ENCODE assay signal across 10 cellular contexts in the genomic region with DNA sequence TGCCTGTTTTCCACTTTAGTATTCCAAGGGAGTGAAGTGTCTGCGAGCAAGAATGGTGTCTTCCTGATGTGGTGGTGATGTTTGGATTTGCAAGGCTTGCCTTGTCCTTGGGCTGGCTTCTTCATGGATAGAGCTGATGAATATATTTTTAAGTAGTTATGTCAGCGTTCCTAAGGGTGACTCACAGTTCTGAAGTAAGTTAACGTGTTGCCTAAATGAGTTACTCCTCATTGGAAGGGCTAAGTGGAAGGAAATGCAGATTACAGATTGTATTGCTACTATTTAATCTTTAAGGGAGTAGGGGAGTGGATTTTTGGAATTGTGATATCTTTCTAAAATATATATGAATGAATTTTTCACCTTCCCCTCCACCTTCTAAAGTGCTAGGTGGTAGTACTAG.
DNase-seq lines count a peak whose midpoint lies in the region; ATAC-seq and TF ChIP-seq lines count a peak whose summit lies in the region.
"Had no signal": no experiment of that assay in that cellular context is flagged by ENCODE, and none has a peak within 500 bp of the region (broad histone marks: within the 10 kb centered on the region; RNA-seq: fewer than 3 reads in every experiment).

No MANE protein-coding gene starts in this region.

- H3K9me3 Mint-ChIP-seq in activated CD4-positive, alpha-beta T cell treated with anti-CD3 and anti-CD28 coated beads for 36 hours (ENCODE audit: low read depth), result no peaks in the 10 kb centered on the region

- no peak overlapping the region for H2AFZ ChIP-seq in SK-N-SH (ENCODE audit: low read depth)

- TF ChIP-seq CTCF in left ventricle myocardium inferior (IDR thresholded peaks at IDR 0.05; ENCODE audit: borderline replicate concordance) (no peak), SK-N-SH (IDR thresholded peaks at IDR 0.05) (no peak), fibroblast of villous mesenchyme (IDR thresholded peaks at IDR 0.05; ENCODE audit: insufficient read depth, low read depth, low read length) (no peak)

- peaks cover 14% of the 10 kb centered on the region for H3K4me1 ChIP-seq in right cardiac atrium (ENCODE audit: control insufficient read depth, insufficient read depth, low read length)
- peaks cover 89% of the 10 kb centered on the region for H3K4me1 ChIP-seq in left ventricle myocardium inferior
- H3K4me1 ChIP-seq in SK-N-SH (ENCODE audit: control insufficient read depth in 1 of 2, insufficient read depth in 2 of 2, low read depth in 1 of 2, low read length in 1 of 2), result peaks cover 22 to 46% of the 10 kb centered on the region in 2 experiments

- 33% methylated on average over 3 of the region's 3 CpGs for WGBS in right cardiac atrium
- 32% methylated on average over 3 of the region's 3 CpGs for WGBS in SK-N-SH (ENCODE audit: low lambda C conversion rate)

- peak; percentile 17 to 70 for ATAC-seq in right cardiac atrium
- no peak for ATAC-seq in GM21529 (IDR thresholded peaks at IDR 0.05; ENCODE audit: unreplicated experiment)
- no peak for ATAC-seq in HG03354 (IDR thresholded peaks at IDR 0.05; ENCODE audit: poor library complexity, severe bottlenecking, unreplicated experiment)
- no peak for ATAC-seq in activated CD4-positive, alpha-beta T cell treated with anti-CD3 and anti-CD28 coated beads for 36 hours

- H3K27ac ChIP-seq in right cardiac atrium (ENCODE audit: low read length), result no peak overlapping the region
- no peak overlapping the region for H3K27ac ChIP-seq in left ventricle myocardium inferior (replicated peaks)
- H3K27ac ChIP-seq in SK-N-SH (ENCODE audit: low read depth in 2 of 2, low read length in 1 of 2), result no peak overlapping the region
- H3K27ac ChIP-seq: pancreas had no signal

- H3K4me3 Mint-ChIP-seq in activated CD4-positive, alpha-beta T cell treated with anti-CD3 and anti-CD28 coated beads for 36 hours, result no peak overlapping the region

- H3K27me3 Mint-ChIP-seq in activated CD4-positive, alpha-beta T cell treated with anti-CD3 and anti-CD28 coated beads for 36 hours, result no peaks in the 10 kb centered on the region

- 0 out of 2 replicates have a peak, but pooled peaks cover 2% of the 10 kb centered on the region for H3K79me2 ChIP-seq in SK-N-SH (ENCODE audit: insufficient read depth)

- no peaks in the 10 kb centered on the region for H3K9me2 ChIP-seq in SK-N-SH

- no peak for DNase-seq in right cardiac atrium
- no peak for DNase-seq in left ventricle myocardium inferior
- no peak for DNase-seq in SK-N-SH
- DNase-seq in fibroblast of villous mesenchyme (ENCODE audit: low read depth), result peak; percentile 88
- DNase-seq in SW480 (ENCODE audit: low spot score), result no peak
- DNase-seq in activated CD4-positive, alpha-beta T cell treated with anti-CD3 and anti-CD28 coated beads for 36 hours, result no peak
- DNase-seq: C1 segment of cervical spinal cord, pancreas had no signal

- H3K9ac ChIP-seq in SK-N-SH, result no peak overlapping the region

- H3K27me3 ChIP-seq in right cardiac atrium (ENCODE audit: control insufficient read depth, insufficient read depth) (no peaks in the 10 kb centered on the region), left ventricle myocardium inferior (ENCODE audit: low read depth) (no peaks in the 10 kb centered on the region), SK-N-SH (ENCODE audit: insufficient read depth) (no peaks in the 10 kb centered on the region)
- H3K27me3 ChIP-seq: pancreas had no signal

- H3F3A ChIP-seq in SK-N-SH (replicated peaks; ENCODE audit: insufficient read depth), result no peaks in the 10 kb centered on the region

- no peaks in the 10 kb centered on the region for H4K20me1 ChIP-seq in SK-N-SH (ENCODE audit: insufficient read depth)

- no peak for TF ChIP-seq EP300 in SK-N-SH (IDR thresholded peaks at IDR 0.05; ENCODE audit: borderline replicate concordance in 1 of 2, low read depth in 1 of 2, low read length in 1 of 2)

- POLR2A ChIA-PET in SK-N-SH (lab: Yijun Ruan, JAX), result no interaction called here
- POLR2A ChIA-PET in activated CD4-positive, alpha-beta T cell treated with anti-CD3 and anti-CD28 coated beads for 36 hours (lab: Charles Lee), result interaction anchor here (0.7 kb wide), 1 partner anchor 94 kb away, joined by 3 read pairs; no protein-coding TSS in a partner anchor

- H3K4me1 Mint-ChIP-seq in activated CD4-positive, alpha-beta T cell treated with anti-CD3 and anti-CD28 coated beads for 36 hours, result peaks cover 73% of the 10 kb centered on the region

- peaks cover 10% of the 10 kb centered on the region for H3K36me3 Mint-ChIP-seq in activated CD4-positive, alpha-beta T cell treated with anti-CD3 and anti-CD28 coated beads for 36 hours (ENCODE audit: low read depth)

- no peak overlapping the region for H3K4me2 ChIP-seq in SK-N-SH

- no peak for TF ChIP-seq RAD21 in SK-N-SH (IDR thresholded peaks at IDR 0.05; ENCODE audit: low read length)

- no peaks in the 10 kb centered on the region for H3K9me3 ChIP-seq in right cardiac atrium (ENCODE audit: control insufficient read depth, low read length)
- H3K9me3 ChIP-seq in left ventricle myocardium inferior (replicated peaks), result no peaks in the 10 kb centered on the region
- no peaks in the 10 kb centered on the region for H3K9me3 ChIP-seq in SK-N-SH
- H3K9me3 ChIP-seq: pancreas had no signal

- H3K36me3 ChIP-seq in left ventricle myocardium inferior, result no peaks in the 10 kb centered on the region
- no peaks in the 10 kb centered on the region for H3K36me3 ChIP-seq in SK-N-SH (replicated peaks in 1 of 2; ENCODE audit: control insufficient read depth in 1 of 2, insufficient read depth in 2 of 2, low read length in 1 of 2)
- H3K36me3 ChIP-seq: pancreas had no signal

- H3K4me3 ChIP-seq in right cardiac atrium (ENCODE audit: low read length), result no peak overlapping the region
- H3K4me3 ChIP-seq in left ventricle myocardium inferior, result no peak overlapping the region
- H3K4me3 ChIP-seq in SK-N-SH (ENCODE audit: low read depth in 2 of 2, low read length in 1 of 2), result no peak overlapping the region
- no peak overlapping the region for H3K4me3 ChIP-seq in fibroblast of villous mesenchyme (ENCODE audit: low read depth, low read length)
- H3K4me3 ChIP-seq: pancreas had no signal

- intact Hi-C loops in right cardiac atrium (cut with DNase I) (loop anchor here in 1 of 4 donors (5.0 kb wide), 1 partner anchor 176 kb away; no protein-coding TSS in a partner anchor), left ventricle myocardium inferior (cut with micrococcal nuclease) (no loop called here)
- intact Hi-C loops in activated CD4-positive, alpha-beta T cell treated with anti-CD3 and anti-CD28 coated beads for 36 hours (cut with DNase I, micrococcal nuclease), result loop anchor here (5.0 kb wide), 3 partner anchors 116 to 1231 kb away; a partner anchor contains a TSS

- H3K27ac Mint-ChIP-seq in activated CD4-positive, alpha-beta T cell treated with anti-CD3 and anti-CD28 coated beads for 36 hours, result no peak overlapping the region

- CTCF ChIA-PET in SK-N-SH (lab: Yijun Ruan, JAX), result interaction anchor here (1.0 to 5.6 kb wide), 11 partner anchors 10 to 1233 kb away, joined by 4 to 56 read pairs (median 10); no protein-coding TSS in a partner anchor
- CTCF ChIA-PET in activated CD4-positive, alpha-beta T cell treated with anti-CD3 and anti-CD28 coated beads for 36 hours (lab: Charles Lee), result no interaction called here

TF ChIP-seq in SK-N-SH, 30 proteins besides CTCF, POLR2A, EP300 and RAD21:
- TF ChIP-seq FOSL2 (IDR thresholded peaks at IDR 0.05; ENCODE audit: borderline replicate concordance, low read depth) (peak; percentile 63; the same call in 1 of the 2 replicates), JUND (IDR thresholded peaks at IDR 0.05) (peak; percentile 41; the same call in 1 of the 2 replicates)
- TF ChIP-seq, protein P1, sequence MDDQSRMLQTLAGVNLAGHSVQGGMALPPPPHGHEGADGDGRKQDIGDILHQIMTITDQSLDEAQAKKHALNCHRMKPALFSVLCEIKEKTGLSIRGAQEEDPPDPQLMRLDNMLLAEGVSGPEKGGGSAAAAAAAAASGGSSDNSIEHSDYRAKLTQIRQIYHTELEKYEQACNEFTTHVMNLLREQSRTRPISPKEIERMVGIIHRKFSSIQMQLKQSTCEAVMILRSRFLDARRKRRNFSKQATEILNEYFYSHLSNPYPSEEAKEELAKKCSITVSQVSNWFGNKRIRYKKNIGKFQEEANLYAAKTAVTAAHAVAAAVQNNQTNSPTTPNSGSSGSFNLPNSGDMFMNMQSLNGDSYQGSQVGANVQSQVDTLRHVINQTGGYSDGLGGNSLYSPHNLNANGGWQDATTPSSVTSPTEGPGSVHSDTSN (IDR thresholded peaks at IDR 0.05), result peak; percentile 41; the same call in 1 of the 2 replicates
- TF ChIP-seq, protein P2, sequence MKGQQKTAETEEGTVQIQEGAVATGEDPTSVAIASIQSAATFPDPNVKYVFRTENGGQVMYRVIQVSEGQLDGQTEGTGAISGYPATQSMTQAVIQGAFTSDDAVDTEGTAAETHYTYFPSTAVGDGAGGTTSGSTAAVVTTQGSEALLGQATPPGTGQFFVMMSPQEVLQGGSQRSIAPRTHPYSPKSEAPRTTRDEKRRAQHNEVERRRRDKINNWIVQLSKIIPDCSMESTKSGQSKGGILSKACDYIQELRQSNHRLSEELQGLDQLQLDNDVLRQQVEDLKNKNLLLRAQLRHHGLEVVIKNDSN (IDR thresholded peaks at IDR 0.05; ENCODE audit: borderline replicate concordance, low read depth), result no peak

Comparison
In these comparisons a context has a peak if more than half of its experiments do, and no peak if none do; other contexts are left out.
1. ATAC-seq: peak in right cardiac atrium (2 of 2); none in GM21529 (single experiment), HG03354 (single experiment) and activated CD4-positive, alpha-beta T cell treated with anti-CD3 and anti-CD28 coated beads for 36 hours (single experiment).